21 cellular contexts compared by ENCODE assay signal in the genomic region with DNA sequence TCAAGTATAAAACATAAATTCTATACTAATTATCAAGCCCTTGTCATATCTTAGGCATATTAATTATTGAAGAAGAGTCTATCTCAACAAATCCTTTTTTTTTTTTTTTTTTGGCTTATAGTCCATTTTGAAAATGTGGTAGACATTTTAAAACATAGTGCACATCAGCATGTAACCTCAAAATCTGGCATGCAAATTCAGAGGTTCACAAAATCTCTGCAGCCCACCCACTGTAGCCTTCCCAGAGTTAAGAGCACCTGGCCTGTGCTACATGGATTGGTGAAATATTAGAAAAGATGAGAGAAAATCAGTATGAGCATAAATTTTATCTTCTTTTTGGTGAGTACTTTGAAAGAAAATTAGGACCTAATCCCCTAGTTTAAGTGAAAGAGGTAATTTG.
DNase-seq lines count a peak whose midpoint lies in the region; ATAC-seq and TF ChIP-seq lines count a peak whose summit lies in the region.
"Had no signal": no experiment of that assay in that cellular context is flagged by ENCODE, and none has a peak within 500 bp of the region (broad histone marks: within the 10 kb centered on the region; RNA-seq: fewer than 3 reads in every experiment).

No MANE protein-coding gene starts in this region.

- no peak overlapping the region for H3K4me3 Mint-ChIP-seq in activated naive CD4-positive, alpha-beta T cell treated with anti-CD3 and anti-CD28 coated beads for 36 hours
- H3K4me3 Mint-ChIP-seq in activated naive CD4-positive, alpha-beta T cell treated with anti-CD3 and anti-CD28 coated beads, Interleukin-2, amount 10 ng/mL, durations not matched to agents 7 days and 5 days = no peak overlapping the region
- no peak overlapping the region for H3K4me3 Mint-ChIP-seq in activated naive CD8-positive, alpha-beta T cell treated with anti-CD3 and anti-CD28 coated beads, Interleukin-2, amount 50 U/mL, for 24 hours
- H3K4me3 Mint-ChIP-seq in stimulated activated effector memory CD8-positive, alpha-beta T cell treated with anti-CD3 and anti-CD28 coated beads, Interleukin-12 subunit alpha, Interleukin-12 subunit beta, amount 100 ng/mL, for 72 hours = no peak overlapping the region
- H3K4me3 Mint-ChIP-seq in endothelial cell (ENCODE audit: unreplicated experiment) = no peak overlapping the region
- H3K4me3 Mint-ChIP-seq: activated naive CD8-positive, alpha-beta T cell treated with anti-CD3 and anti-CD28 coated beads, Interleukin-2, amount 10 ng/mL, durations not matched to agents 7 days and 5 days had no signal

- peaks cover 60% of the 10 kb centered on the region for H3K4me1 Mint-ChIP-seq in activated naive CD4-positive, alpha-beta T cell treated with anti-CD3 and anti-CD28 coated beads for 36 hours (ENCODE audit: low read depth)
- peaks cover 37% of the 10 kb centered on the region for H3K4me1 Mint-ChIP-seq in activated naive CD4-positive, alpha-beta T cell treated with anti-CD3 and anti-CD28 coated beads, Interleukin-2, amount 10 ng/mL, durations not matched to agents 7 days and 5 days
- H3K4me1 Mint-ChIP-seq in activated naive CD8-positive, alpha-beta T cell treated with anti-CD3 and anti-CD28 coated beads, Interleukin-2, amount 50 U/mL, for 24 hours = peaks cover 64% of the 10 kb centered on the region
- peaks cover 46% of the 10 kb centered on the region for H3K4me1 Mint-ChIP-seq in stimulated activated effector memory CD8-positive, alpha-beta T cell treated with anti-CD3 and anti-CD28 coated beads, Interleukin-12 subunit alpha, Interleukin-12 subunit beta, amount 100 ng/mL, for 72 hours
- H3K4me1 Mint-ChIP-seq in endothelial cell (ENCODE audit: unreplicated experiment) = peaks cover 7% of the 10 kb centered on the region

- H3K27ac Mint-ChIP-seq in activated naive CD4-positive, alpha-beta T cell treated with anti-CD3 and anti-CD28 coated beads for 36 hours = peak overlapping the region; percentile 55
- H3K27ac Mint-ChIP-seq in activated naive CD4-positive, alpha-beta T cell treated with anti-CD3 and anti-CD28 coated beads, Interleukin-2, amount 10 ng/mL, durations not matched to agents 7 days and 5 days = no peak overlapping the region
- peak overlapping the region; percentile 46 for H3K27ac Mint-ChIP-seq in activated naive CD8-positive, alpha-beta T cell treated with anti-CD3 and anti-CD28 coated beads, Interleukin-2, amount 50 U/mL, for 24 hours
- H3K27ac Mint-ChIP-seq in stimulated activated effector memory CD8-positive, alpha-beta T cell treated with anti-CD3 and anti-CD28 coated beads, Interleukin-12 subunit alpha, Interleukin-12 subunit beta, amount 100 ng/mL, for 72 hours = peak overlapping the region; percentile 87
- H3K27ac Mint-ChIP-seq in endothelial cell (ENCODE audit: unreplicated experiment) = no peak overlapping the region

- no peak for TF ChIP-seq POLR2A in lower leg skin (IDR thresholded peaks at IDR 0.05)

- peak overlapping the region; percentile 48; the same call in 1 of the 2 replicates for H3K27ac ChIP-seq in GM23248
- H3K27ac ChIP-seq: upper lobe of right lung had no signal

- intact Hi-C loops in activated naive CD4-positive, alpha-beta T cell treated with anti-CD3 and anti-CD28 coated beads for 36 hours (cut with micrococcal nuclease) = no loop called here
- intact Hi-C loops in lower leg skin (cut with DNase I; ENCODE audit: low total_unique reads) = no loop called here
- intact Hi-C loops in Right ventricle myocardium superior (cut with DNase I) = no loop called here

- H3K27me3 ChIP-seq in GM23248 (replicated peaks; ENCODE audit: insufficient read depth) = no peaks in the 10 kb centered on the region
- H3K27me3 ChIP-seq: BLaER1 treated with 17β-estradiol and CSF1 and Interleukin-3, amounts not matched to agents 10 nM and 100 nM; upper lobe of right lung had no signal

- H3K4me3 ChIP-seq in GM23248 (no peak overlapping the region), lower leg skin (ENCODE audit: low read depth, poor library complexity, severe bottlenecking) (no peak overlapping the region)
- H3K4me3 ChIP-seq: BLaER1 treated with 17β-estradiol and CSF1 and Interleukin-3, amounts not matched to agents 10 nM and 100 nM; lung; upper lobe of right lung had no signal

- H3K36me3 ChIP-seq in GM23248 (ENCODE audit: low read depth) = no peaks in the 10 kb centered on the region; the same call in 1 of the 2 replicates
- H3K36me3 ChIP-seq: upper lobe of right lung had no signal

- no peak for ATAC-seq in activated naive CD8-positive, alpha-beta T cell treated with anti-CD3 and anti-CD28 coated beads, Interleukin-2, amount 50 U/mL, for 24 hours
- no peak for ATAC-seq in stimulated activated effector memory CD8-positive, alpha-beta T cell treated with anti-CD3 and anti-CD28 coated beads, Interleukin-12 subunit alpha, Interleukin-12 subunit beta, amount 100 ng/mL, for 72 hours
- no peak for ATAC-seq in Right ventricle myocardium superior (ENCODE audit: poor library complexity)
- ATAC-seq: upper lobe of right lung had no signal

- H3K36me3 Mint-ChIP-seq in activated naive CD4-positive, alpha-beta T cell treated with anti-CD3 and anti-CD28 coated beads for 36 hours (ENCODE audit: low read depth) = peaks cover 26% of the 10 kb centered on the region
- peaks cover 44% of the 10 kb centered on the region for H3K36me3 Mint-ChIP-seq in activated naive CD4-positive, alpha-beta T cell treated with anti-CD3 and anti-CD28 coated beads, Interleukin-2, amount 10 ng/mL, durations not matched to agents 7 days and 5 days
- H3K36me3 Mint-ChIP-seq in activated naive CD8-positive, alpha-beta T cell treated with anti-CD3 and anti-CD28 coated beads, Interleukin-2, amount 50 U/mL, for 24 hours (ENCODE audit: low read depth) = peaks cover 41% of the 10 kb centered on the region
- peaks cover 72% of the 10 kb centered on the region for H3K36me3 Mint-ChIP-seq in stimulated activated effector memory CD8-positive, alpha-beta T cell treated with anti-CD3 and anti-CD28 coated beads, Interleukin-12 subunit alpha, Interleukin-12 subunit beta, amount 100 ng/mL, for 72 hours
- H3K36me3 Mint-ChIP-seq in endothelial cell (ENCODE audit: low read depth, unreplicated experiment) = no peaks in the 10 kb centered on the region

- peaks cover 60% of the 10 kb centered on the region for H3K4me1 ChIP-seq in GM23248 (ENCODE audit: insufficient read depth)

- no peaks in the 10 kb centered on the region for H3K9me3 Mint-ChIP-seq in activated naive CD4-positive, alpha-beta T cell treated with anti-CD3 and anti-CD28 coated beads for 36 hours
- H3K9me3 Mint-ChIP-seq in activated naive CD4-positive, alpha-beta T cell treated with anti-CD3 and anti-CD28 coated beads, Interleukin-2, amount 10 ng/mL, durations not matched to agents 7 days and 5 days = no peaks in the 10 kb centered on the region
- H3K9me3 Mint-ChIP-seq in activated naive CD8-positive, alpha-beta T cell treated with anti-CD3 and anti-CD28 coated beads, Interleukin-2, amount 50 U/mL, for 24 hours = no peaks in the 10 kb centered on the region
- no peaks in the 10 kb centered on the region for H3K9me3 Mint-ChIP-seq in stimulated activated effector memory CD8-positive, alpha-beta T cell treated with anti-CD3 and anti-CD28 coated beads, Interleukin-12 subunit alpha, Interleukin-12 subunit beta, amount 100 ng/mL, for 72 hours
- H3K9me3 Mint-ChIP-seq in endothelial cell (ENCODE audit: unreplicated experiment) = no peaks in the 10 kb centered on the region
- H3K9me3 Mint-ChIP-seq: activated naive CD8-positive, alpha-beta T cell treated with anti-CD3 and anti-CD28 coated beads, Interleukin-2, amount 10 ng/mL, durations not matched to agents 7 days and 5 days had no signal

- CTCF ChIA-PET in activated naive CD4-positive, alpha-beta T cell treated with anti-CD3 and anti-CD28 coated beads for 36 hours (lab: Charles Lee) = no interaction called here
- CTCF ChIA-PET in activated naive CD4-positive, alpha-beta T cell treated with anti-CD3 and anti-CD28 coated beads, Interleukin-2, amount 10 ng/mL, durations not matched to agents 7 days and 5 days (lab: Charles Lee) = no interaction called here

- H2AFZ ChIP-seq in GM23248 = no peak overlapping the region

- no peaks in the 10 kb centered on the region for H3K27me3 Mint-ChIP-seq in activated naive CD4-positive, alpha-beta T cell treated with anti-CD3 and anti-CD28 coated beads for 36 hours (ENCODE audit: low read depth)
- no peaks in the 10 kb centered on the region for H3K27me3 Mint-ChIP-seq in activated naive CD4-positive, alpha-beta T cell treated with anti-CD3 and anti-CD28 coated beads, Interleukin-2, amount 10 ng/mL, durations not matched to agents 7 days and 5 days
- no peaks in the 10 kb centered on the region for H3K27me3 Mint-ChIP-seq in activated naive CD8-positive, alpha-beta T cell treated with anti-CD3 and anti-CD28 coated beads, Interleukin-2, amount 50 U/mL, for 24 hours
- peaks cover 1% of the 10 kb centered on the region for H3K27me3 Mint-ChIP-seq in endothelial cell (ENCODE audit: unreplicated experiment)
- H3K27me3 Mint-ChIP-seq: activated naive CD8-positive, alpha-beta T cell treated with anti-CD3 and anti-CD28 coated beads, Interleukin-2, amount 10 ng/mL, durations not matched to agents 7 days and 5 days had no signal

- in situ Hi-C loops in GM23248 (cut with MboI) = no loop called here

- peaks cover 56% of the 10 kb centered on the region for H3F3A ChIP-seq in GM23248 (ENCODE audit: insufficient read depth)

- no peaks in the 10 kb centered on the region for H3K9me3 ChIP-seq in GM23248 (ENCODE audit: low read depth)
- H3K9me3 ChIP-seq: BLaER1 treated with 17β-estradiol and CSF1 and Interleukin-3, amounts not matched to agents 10 nM and 100 nM; upper lobe of right lung had no signal

- DNase-seq in activated naive CD4-positive, alpha-beta T cell treated with anti-CD3 and anti-CD28 coated beads for 36 hours = no peak
- no peak for DNase-seq in activated naive CD4-positive, alpha-beta T cell treated with anti-CD3 and anti-CD28 coated beads, Interleukin-2, amount 10 ng/mL, durations not matched to agents 7 days and 5 days
- DNase-seq in GM23248 = no peak
- no peak for DNase-seq in activated naive CD8-positive, alpha-beta T cell treated with anti-CD3 and anti-CD28 coated beads, Interleukin-2, amount 50 U/mL, for 24 hours
- DNase-seq in stimulated activated effector memory CD8-positive, alpha-beta T cell treated with anti-CD3 and anti-CD28 coated beads, Interleukin-12 subunit alpha, Interleukin-12 subunit beta, amount 100 ng/mL, for 72 hours (ENCODE audit: low spot score in 2 of 2) = no peak
- no peak for DNase-seq in endothelial cell (ENCODE audit: low spot score)
- no peak for DNase-seq in lower leg skin (ENCODE audit: low spot score in 2 of 2)
- no peak for DNase-seq in Right ventricle myocardium superior
- DNase-seq: ACHN; activated naive CD8-positive, alpha-beta T cell treated with anti-CD3 and anti-CD28 coated beads, Interleukin-2, amount 10 ng/mL, durations not matched to agents 7 days and 5 days; glutamatergic neuron; kidney glomerular epithelial cell; NCI-H1105; NCI-H2029 treated with DMSO at 0.1 percent for 48 hours; NCI-H2227 treated with DMSO at 0.1 percent for 48 hours; nucleus accumbens; stimulated activated CD8-positive, alpha-beta memory T cell treated with anti-CD3 and anti-CD28 coated beads, Interleukin-4, amount 100 ng/mL, for 48 hours; substantia nigra; upper lobe of right lung had no signal

- peaks cover 100% of the 10 kb centered on the region for H3K79me2 ChIP-seq in GM23248 (ENCODE audit: insufficient read depth)

- 0 out of 2 replicates have a peak, but pooled peaks cover 2% of the 10 kb centered on the region for H4K20me1 ChIP-seq in GM23248 (ENCODE audit: insufficient read depth)

- H3K9ac ChIP-seq in GM23248 = no peak overlapping the region
- H3K9ac ChIP-seq: BLaER1 treated with 17β-estradiol and CSF1 and Interleukin-3, amounts not matched to agents 10 nM and 100 nM had no signal

- no peak overlapping the region for H3K4me2 ChIP-seq in GM23248 (ENCODE audit: unreplicated experiment)

- TF ChIP-seq CTCF in endothelial cell (IDR thresholded peaks at IDR 0.05; ENCODE audit: unreplicated experiment) (no peak), lower leg skin (IDR thresholded peaks at IDR 0.05) (no peak)

- no peaks in the 10 kb centered on the region for H3K9me2 ChIP-seq in GM23248 (ENCODE audit: insufficient read depth)

Comparison
In these comparisons a context has a peak if more than half of its experiments do, and no peak if none do; other contexts are left out.
1. H3K27ac Mint-ChIP-seq: peak in activated naive CD4-positive, alpha-beta T cell treated with anti-CD3 and anti-CD28 coated beads for 36 hours (single experiment), activated naive CD8-positive, alpha-beta T cell treated with anti-CD3 and anti-CD28 coated beads, Interleukin-2, amount 50 U/mL, for 24 hours (single experiment) and stimulated activated effector memory CD8-positive, alpha-beta T cell treated with anti-CD3 and anti-CD28 coated beads, Interleukin-12 subunit alpha, Interleukin-12 subunit beta, amount 100 ng/mL, for 72 hours (single experiment); none in activated naive CD4-positive, alpha-beta T cell treated with anti-CD3 and anti-CD28 coated beads, Interleukin-2, amount 10 ng/mL, durations not matched to agents 7 days and 5 days (single experiment) and endothelial cell (single experiment).